ENCODE assay signal across 18 cellular contexts in the genomic region with DNA sequence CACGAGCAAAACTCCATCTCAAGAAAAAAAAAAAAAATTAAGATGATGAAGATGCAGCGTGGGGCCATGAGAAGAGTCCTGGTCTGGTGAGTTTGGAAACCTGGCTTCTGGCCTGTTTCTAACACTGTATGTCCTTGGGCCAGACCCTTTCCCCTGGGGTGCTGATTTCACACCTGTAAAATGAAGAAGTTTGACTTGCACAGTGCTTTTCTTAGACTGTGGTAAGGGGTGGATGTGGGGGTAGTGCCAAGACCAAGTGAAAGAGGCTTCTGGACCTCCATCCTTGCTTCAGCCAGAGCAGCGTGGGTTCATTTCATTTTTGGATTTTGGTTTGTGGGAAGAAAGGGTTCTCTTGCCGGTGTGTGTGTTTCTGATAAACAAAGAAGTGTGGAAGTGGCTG. TPM values are rescaled to one million over a fixed set of nuclear protein-coding genes. Genes with fewer than 3 reads are reported as not detected.
A peak's percentile ranks its signal among the peaks of the same experiment; 100 is the strongest.
DNase-seq lines count a peak whose midpoint lies in the region; ATAC-seq and TF ChIP-seq lines count a peak whose summit lies in the region.
"Had no signal": no experiment of that assay in that cellular context is flagged by ENCODE, and none has a peak within 500 bp of the region (broad histone marks: within the 10 kb centered on the region; RNA-seq: fewer than 3 reads in every experiment).

No MANE protein-coding gene starts in this region.

- DNase-seq in IMR-90 (no peak), mesothelial cell of epicardium (ENCODE audit: low spot score in 2 of 2, unreplicated experiment in 2 of 2) (no peak), putamen (ENCODE audit: low spot score) (no peak), GM13977 (ENCODE audit: low spot score) (no peak), uterus (no peak), left colon (no peak)
- no peak for DNase-seq in activated T-helper 1 cell treated with anti-CD3 and anti-CD28 coated beads, Interleukin-12 subunit alpha, Interleukin-12 subunit beta, Interleukin-2, Interleukin-4 antibody, amounts not matched to agents 30 ng/mL and 10 ng/mL and 1 ng/mL, durations not matched to agents 14 hours and 24 hours and 36 hours (ENCODE audit: low spot score)
- DNase-seq: activated CD4-positive, alpha-beta T cell treated with anti-CD3 and anti-CD28 coated beads, Interleukin-2, amount 50 U/mL, for 1 hour; activated naive CD4-positive, alpha-beta T cell; DMS79 treated with DMSO at 0.1 percent for 48 hours; H7; mammary epithelial cell; NCI-H1930; trophoblast cell had no signal

- dilution Hi-C loops in IMR-90 (cut with HindIII; ENCODE audit: low sequenced_read_pairs, unreplicated experiment), result no loop called here

- H3K27me3 ChIP-seq in BLaER1, result no peaks in the 10 kb centered on the region
- no peaks in the 10 kb centered on the region for H3K27me3 ChIP-seq in IMR-90 (ENCODE audit: control insufficient read depth, insufficient read depth, low read length)
- H3K27me3 ChIP-seq in uterus, result no peaks in the 10 kb centered on the region

- WGBS in IMR-90 (ENCODE audit: extremely low coverage in 2 of 2, insufficient read length in 1 of 2), 2 experiments, result 86% methylated on average over 2 of the region's 4 CpGs; no CpG with 5 or more reads in 1 of the 2 experiments

- in situ Hi-C loops in IMR-90 (cut with MboI; ENCODE audit: low sequenced_read_pairs) (no loop called here), GM13977 (cut with MboI; ENCODE audit: low pct_unique_long_range_greater_than_20kb, low sequenced_read_pairs, unreplicated experiment) (no loop called here)

- H3K23ac ChIP-seq in IMR-90 (ENCODE audit: low read depth, low read length), result no peak overlapping the region

- H2BK120ac ChIP-seq in IMR-90 (ENCODE audit: low read depth, low read length), result no peak overlapping the region

- BruUV-seq in IMR-90 (replicated peaks; lab: Mats Ljungman, UMichigan), result no TSS peak

- no peak for TF ChIP-seq RAD21 in IMR-90 (IDR thresholded peaks at IDR 0.05; ENCODE audit: low read length)

- peaks cover 46% of the 10 kb centered on the region for H3K36me3 Mint-ChIP-seq in activated T-helper 1 cell treated with anti-CD3 and anti-CD28 coated beads, Interleukin-12 subunit alpha, Interleukin-12 subunit beta, Interleukin-2, Interleukin-4 antibody, amounts not matched to agents 30 ng/mL and 10 ng/mL and 1 ng/mL, durations not matched to agents 14 hours and 24 hours and 36 hours (ENCODE audit: low read depth)
- no peaks in the 10 kb centered on the region for H3K36me3 Mint-ChIP-seq in mesothelial cell of epicardium

- peaks cover 11% of the 10 kb centered on the region for H3K9me1 ChIP-seq in IMR-90 (ENCODE audit: insufficient read depth, low read length)

- no peak overlapping the region for H3K56ac ChIP-seq in IMR-90 (ENCODE audit: extremely low read depth, insufficient read depth, low read length)

- H3K4me1 Mint-ChIP-seq in activated T-helper 1 cell treated with anti-CD3 and anti-CD28 coated beads, Interleukin-12 subunit alpha, Interleukin-12 subunit beta, Interleukin-2, Interleukin-4 antibody, amounts not matched to agents 30 ng/mL and 10 ng/mL and 1 ng/mL, durations not matched to agents 14 hours and 24 hours and 36 hours (ENCODE audit: low read depth), result peaks cover 66% of the 10 kb centered on the region
- peaks cover 45% of the 10 kb centered on the region for H3K4me1 Mint-ChIP-seq in mesothelial cell of epicardium

- peaks cover 48 to 76% of the 10 kb centered on the region in 2 experiments for H3K79me1 ChIP-seq in IMR-90 (ENCODE audit: low read depth in 1 of 2, low read length in 2 of 2)

- ATAC-seq in IMR-90 (ENCODE audit: low read depth), result no peak
- no peak for ATAC-seq in left colon
- ATAC-seq: psoas muscle, SK-N-SH treated with all-trans-retinoic acid at 6 μM for 48 hours had no signal

- H2AK9ac ChIP-seq in IMR-90 (replicated peaks; ENCODE audit: low read depth, low read length, poor library complexity), result no peak overlapping the region

- H3K4me3 ChIP-seq in BLaER1, result no peak overlapping the region
- no peak overlapping the region for H3K4me3 ChIP-seq in IMR-90 (ENCODE audit: insufficient read depth, low read depth, low read length)
- H3K4me3 ChIP-seq in uterus, result no peak overlapping the region
- H3K4me3 ChIP-seq: psoas muscle, skin epidermis had no signal

- H4K20me1 ChIP-seq in BLaER1 (no peaks in the 10 kb centered on the region), IMR-90 (ENCODE audit: insufficient read depth, low read length) (peaks cover 7% of the 10 kb centered on the region)

- H2BK15ac ChIP-seq in IMR-90 (ENCODE audit: low read depth, low read length), result no peak overlapping the region

- H3K9me3 ChIP-seq in BLaER1 (no peaks in the 10 kb centered on the region), IMR-90 (ENCODE audit: control insufficient read depth, insufficient read depth, low read length) (no peaks in the 10 kb centered on the region), uterus (no peaks in the 10 kb centered on the region)
- H3K9me3 ChIP-seq: psoas muscle had no signal

- H2AK5ac ChIP-seq in IMR-90 (ENCODE audit: low read depth, low read length), result no peak overlapping the region

- no peak overlapping the region for H4K8ac ChIP-seq in IMR-90 (ENCODE audit: low read depth in 2 of 2, low read length in 2 of 2)

- H3K4me3 Mint-ChIP-seq in activated T-helper 1 cell treated with anti-CD3 and anti-CD28 coated beads, Interleukin-12 subunit alpha, Interleukin-12 subunit beta, Interleukin-2, Interleukin-4 antibody, amounts not matched to agents 30 ng/mL and 10 ng/mL and 1 ng/mL, durations not matched to agents 14 hours and 24 hours and 36 hours, result no peak overlapping the region
- H3K4me3 Mint-ChIP-seq in mesothelial cell of epicardium, result no peak overlapping the region

- TF ChIP-seq POLR2A in IMR-90 (IDR thresholded peaks at IDR 0.05; ENCODE audit: low read depth, low read length) (no peak), uterus (IDR thresholded peaks at IDR 0.05) (no peak)

- H4K91ac ChIP-seq in IMR-90 (ENCODE audit: insufficient read depth, low read depth, low read length), result no peak overlapping the region

- CTCF ChIA-PET in IMR-90 (lab: Yijun Ruan, JAX), result no interaction called here

- intact Hi-C loops in IMR-90 (cut with micrococcal nuclease) (no loop called here), uterus (cut with DNase I; ENCODE audit: low total_unique reads) (no loop called here), left colon (cut with DNase I, micrococcal nuclease) (no loop called here)
- intact Hi-C loops in activated T-helper 1 cell treated with anti-CD3 and anti-CD28 coated beads, Interleukin-12 subunit alpha, Interleukin-12 subunit beta, Interleukin-2, Interleukin-4 antibody, amounts not matched to agents 30 ng/mL and 10 ng/mL and 1 ng/mL, durations not matched to agents 14 hours and 24 hours and 36 hours (cut with micrococcal nuclease), result no loop called here

- H3K27ac Mint-ChIP-seq in activated T-helper 1 cell treated with anti-CD3 and anti-CD28 coated beads, Interleukin-12 subunit alpha, Interleukin-12 subunit beta, Interleukin-2, Interleukin-4 antibody, amounts not matched to agents 30 ng/mL and 10 ng/mL and 1 ng/mL, durations not matched to agents 14 hours and 24 hours and 36 hours, result peak overlapping the region; percentile 30
- peak overlapping the region; percentile 10 for H3K27ac Mint-ChIP-seq in mesothelial cell of epicardium

- H3K18ac ChIP-seq in IMR-90 (ENCODE audit: low read depth, low read length), result no peak overlapping the region

- no peaks in the 10 kb centered on the region for H3K9me3 Mint-ChIP-seq in activated T-helper 1 cell treated with anti-CD3 and anti-CD28 coated beads, Interleukin-12 subunit alpha, Interleukin-12 subunit beta, Interleukin-2, Interleukin-4 antibody, amounts not matched to agents 30 ng/mL and 10 ng/mL and 1 ng/mL, durations not matched to agents 14 hours and 24 hours and 36 hours
- no peaks in the 10 kb centered on the region for H3K9me3 Mint-ChIP-seq in mesothelial cell of epicardium

- POLR2A ChIA-PET in IMR-90 (lab: Charles Lee; ENCODE audit: unreplicated experiment), result no interaction called here

- TF ChIP-seq CTCF in IMR-90 (conservative IDR thresholded peaks at IDR 0.05; ENCODE audit: low read depth, low read length) (no peak), mesothelial cell of epicardium (IDR thresholded peaks at IDR 0.05; ENCODE audit: unreplicated experiment) (no peak), GM13977 (IDR thresholded peaks at IDR 0.05; ENCODE audit: extremely low read depth, insufficient read depth, missing control alignments) (no peak), uterus (IDR thresholded peaks at IDR 0.05) (no peak)

- H2BK20ac ChIP-seq in IMR-90 (ENCODE audit: low read depth, low read length), result no peak overlapping the region

- no peaks in the 10 kb centered on the region for H3K27me3 Mint-ChIP-seq in activated T-helper 1 cell treated with anti-CD3 and anti-CD28 coated beads, Interleukin-12 subunit alpha, Interleukin-12 subunit beta, Interleukin-2, Interleukin-4 antibody, amounts not matched to agents 30 ng/mL and 10 ng/mL and 1 ng/mL, durations not matched to agents 14 hours and 24 hours and 36 hours (ENCODE audit: insufficient read depth)
- H3K27me3 Mint-ChIP-seq in mesothelial cell of epicardium (ENCODE audit: low read depth), result no peaks in the 10 kb centered on the region

- H3K14ac ChIP-seq in IMR-90 (replicated peaks; ENCODE audit: low read depth, low read length), result 0 out of 2 replicates have a peak overlapping the region, but pooled peaks have one; percentile 0

- no peak overlapping the region for H4K5ac ChIP-seq in IMR-90 (ENCODE audit: low read depth, low read length)

- H2BK5ac ChIP-seq in IMR-90 (ENCODE audit: low read depth, low read length, poor library complexity, severe bottlenecking), result no peak overlapping the region

- peaks cover 23% of the 10 kb centered on the region for H3K4me1 ChIP-seq in BLaER1
- H3K4me1 ChIP-seq in IMR-90 (ENCODE audit: control insufficient read depth, insufficient read depth, low read length), result peaks cover 11% of the 10 kb centered on the region
- no peaks in the 10 kb centered on the region for H3K4me1 ChIP-seq in uterus

- H3K9ac ChIP-seq in BLaER1, result no peak overlapping the region
- no peak overlapping the region for H3K9ac ChIP-seq in IMR-90 (ENCODE audit: low read depth, low read length)

- no peaks in the 10 kb centered on the region for H3K36me3 ChIP-seq in BLaER1
- no peaks in the 10 kb centered on the region for H3K36me3 ChIP-seq in IMR-90 (ENCODE audit: control insufficient read depth, insufficient read depth, low read length)
- H3K36me3 ChIP-seq in uterus, result no peaks in the 10 kb centered on the region

- H3K27ac ChIP-seq in BLaER1 (no peak overlapping the region), IMR-90 (ENCODE audit: insufficient read depth, low read length) (no peak overlapping the region), uterus (no peak overlapping the region)
- H3K27ac ChIP-seq: psoas muscle had no signal

- no peak overlapping the region for H3K4ac ChIP-seq in IMR-90 (ENCODE audit: low read depth, low read length)

- no peak overlapping the region for H2AFZ ChIP-seq in IMR-90 (replicated peaks; ENCODE audit: low read length, poor library complexity)

- H3K4me2 ChIP-seq in BLaER1, result peak overlapping the region; percentile 36; the same call in 1 of the 2 replicates
- no peak overlapping the region for H3K4me2 ChIP-seq in IMR-90 (ENCODE audit: low read depth, low read length)

RNA-seq across cellular contexts. Expression of gene PTPRJ, which starts 42.1 kb away (rescaled TPM):
- total RNA-seq in IMR-90 (2012; rRNA removed) (13.6 and 14.9 TPM in 2 replicates), mesothelial cell of epicardium (26.2 to 31.0 TPM (median 26.5 TPM) in 3 replicates), uterus (10 to 100 TPM in 1 of 4 donors, 1 to 10 TPM in 3; 2.1 to 22.1 (median 7.1) TPM), left colon (10 to 100 TPM; 38.5 to 58.9 TPM)
- polyA plus RNA-seq in IMR-90 (2012; rRNA removed), result 5.3 and 5.6 TPM in 2 replicates
- 2.2 and 2.4 TPM in 2 replicates for polyA plus RNA-seq in IMR-90 (2012; cell fraction: cytosol; rRNA removed)
- 3.4 and 6.7 TPM in 2 replicates for polyA plus RNA-seq in IMR-90 (2012; cell fraction: nucleus; rRNA removed; ENCODE audit: low replicate concordance)
- total RNA-seq in activated T-helper 1 cell treated with anti-CD3 and anti-CD28 coated beads, Interleukin-12 subunit alpha, Interleukin-12 subunit beta, Interleukin-2, Interleukin-4 antibody, amounts not matched to agents 30 ng/mL and 10 ng/mL and 1 ng/mL, durations not matched to agents 14 hours and 24 hours and 36 hours, result 69.6 and 70.3 TPM in 2 replicates
